In the genomic region with DNA sequence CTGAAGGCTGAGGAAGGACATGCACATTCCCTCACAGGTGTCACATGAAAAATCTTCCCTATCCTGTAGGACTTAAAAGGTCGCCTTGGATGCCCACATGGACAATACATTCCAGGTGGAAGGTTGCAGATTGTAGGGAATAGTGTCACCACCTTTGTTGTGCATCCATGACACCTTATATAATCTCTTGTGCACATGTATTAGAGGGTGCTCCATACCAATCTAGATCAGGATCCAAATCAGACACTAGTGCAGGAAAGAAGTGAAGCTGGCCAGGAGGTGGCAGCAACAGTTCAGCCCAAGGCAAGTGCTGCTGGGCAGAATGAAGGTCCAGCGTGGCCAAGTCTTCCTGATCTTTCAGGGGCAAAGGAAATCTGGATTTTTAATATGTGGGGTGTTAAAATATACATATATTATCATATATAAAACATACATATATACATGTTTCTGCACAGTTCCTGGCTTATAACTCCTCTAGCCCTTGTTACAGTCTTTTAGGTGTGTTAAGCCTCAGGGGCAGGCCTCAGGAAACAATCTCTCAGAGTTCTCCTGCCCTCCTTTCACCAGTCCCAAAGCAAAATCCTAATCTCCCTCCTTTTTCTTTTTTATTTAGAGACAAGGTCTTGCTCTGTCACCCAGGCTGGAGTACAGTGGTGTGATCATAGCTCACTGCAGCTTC, we compare ENCODE assay signal across 8 cellular contexts. TPM values are rescaled to one million over a fixed set of nuclear protein-coding genes. Genes with fewer than 3 reads are reported as not detected.
DNase-seq lines count a peak whose midpoint lies in the region; ATAC-seq and TF ChIP-seq lines count a peak whose summit lies in the region.

No MANE protein-coding gene starts in this region.

- H3K9me3 ChIP-seq in SJCRH30 (replicated peaks) (no peaks in the 10 kb centered on the region), adrenal gland (replicated peaks in 1 of 3) (no peaks in the 10 kb centered on the region), right atrium auricular region (no peaks in the 10 kb centered on the region)

- H4K20me1 ChIP-seq in KMS-11 (ENCODE audit: insufficient read depth): no peaks in the 10 kb centered on the region

- ATAC-seq in GM18517 (IDR thresholded peaks at IDR 0.05; ENCODE audit: unreplicated experiment): no peak

- peaks cover 5% of the 10 kb centered on the region for H3K4me1 ChIP-seq in KMS-11 (ENCODE audit: low read depth, poor library complexity, severe bottlenecking)
- H3K4me1 ChIP-seq in SJCRH30: no peaks in the 10 kb centered on the region
- H3K4me1 ChIP-seq in adrenal gland (replicated peaks in 1 of 2): peaks cover 0 to 5% of the 10 kb centered on the region in 2 donors
- H3K4me1 ChIP-seq in right atrium auricular region: peaks cover 0 to 5% of the 10 kb centered on the region in 2 donors

- no peaks in the 10 kb centered on the region; the same call in 1 of the 2 replicates for H3K79me2 ChIP-seq in KMS-11 (ENCODE audit: insufficient read depth, low read depth)

- TF ChIP-seq CTCF in KMS-11 (conservative IDR thresholded peaks at IDR 0.05; ENCODE audit: low read depth, low read length) (peak; percentile 74), adrenal gland (IDR thresholded peaks at IDR 0.05) (peak; percentile 66 to 78 (median 72)), right atrium auricular region (IDR thresholded peaks at IDR 0.05) (peak; percentile 46 to 76)

- no peak overlapping the region for H3K4me2 ChIP-seq in KMS-11

- no peak overlapping the region for H3K9ac ChIP-seq in KMS-11

- no peaks in the 10 kb centered on the region for H3K36me3 ChIP-seq in KMS-11 (ENCODE audit: insufficient read depth)
- peaks cover 46% of the 10 kb centered on the region for H3K36me3 ChIP-seq in SJCRH30
- H3K36me3 ChIP-seq in adrenal gland (replicated peaks in 1 of 2): peaks cover 0 to 24% of the 10 kb centered on the region in 2 donors
- H3K36me3 ChIP-seq in right atrium auricular region: peaks cover 5% of the 10 kb centered on the region

- intact Hi-C loops in adrenal gland (cut with DNase I): loop anchor here (5.0 kb wide), 1 partner anchor 272 kb away; no protein-coding TSS in a partner anchor

- DNase-seq in activated gamma-delta T cell treated with Interleukin-2 at 50 U/mL for 16 hours (peak; percentile 33), activated gamma-delta T cell (lab: John Stamatoyannopoulos, UW) (no peak), SJCRH30 (peak; percentile 61 to 69), adrenal gland (peak; percentile 72 to 90 (median 86)), right atrium auricular region (ENCODE audit: low spot score) (peak; percentile 68), putamen (ENCODE audit: low spot score) (peak; percentile 66)

- H2AFZ ChIP-seq in KMS-11 (ENCODE audit: low read depth): no peak overlapping the region

- H3K27me3 ChIP-seq in KMS-11 (ENCODE audit: insufficient read depth, low read depth): no peaks in the 10 kb centered on the region
- no peaks in the 10 kb centered on the region for H3K27me3 ChIP-seq in SJCRH30
- H3K27me3 ChIP-seq in adrenal gland: no peaks in the 10 kb centered on the region
- no peaks in the 10 kb centered on the region for H3K27me3 ChIP-seq in right atrium auricular region

- TF ChIP-seq POLR2A in adrenal gland (IDR thresholded peaks at IDR 0.05): no peak

- 31 to 47% (median 46%) methylated on average over 2 of the region's 2 CpGs for WGBS in adrenal gland, 4 donors

- no peak overlapping the region for H3K27ac ChIP-seq in KMS-11
- H3K27ac ChIP-seq in SJCRH30: no peak overlapping the region
- H3K27ac ChIP-seq in adrenal gland: peak overlapping the region in 1 of 5 donors; percentile 57
- H3K27ac ChIP-seq in right atrium auricular region: peak overlapping the region in 1 of 2 donors; percentile 28

- H3K4me3 ChIP-seq in KMS-11 (IDR thresholded peaks at IDR 0.05; ENCODE audit: insufficient read depth, low read depth, low read length): no peak overlapping the region
- no peak overlapping the region for H3K4me3 ChIP-seq in SJCRH30
- H3K4me3 ChIP-seq in adrenal gland: no peak overlapping the region
- H3K4me3 ChIP-seq in right atrium auricular region: no peak overlapping the region

RNA-seq across cellular contexts. Expression of a gene that starts 16.6 kb away (rescaled TPM):
- total RNA-seq in SJCRH30 (2014; rRNA removed; shearing (Covaris generic)): 50.1 and 55.3 TPM in 2 replicates
- total RNA-seq in adrenal gland (10 to 100 TPM; 10.1 to 35.5 (median 24.7) TPM), right atrium auricular region (10 to 100 TPM; 16.1 to 16.6 TPM)
- polyA plus RNA-seq in adrenal gland: 10 to 100 TPM; 15.8 to 60.1 (median 17.0) TPM

RNA-seq across cellular contexts. Expression of a gene that starts 16.9 kb away (rescaled TPM):
- 36.7 and 39.1 TPM in 2 replicates for total RNA-seq in SJCRH30 (2014; rRNA removed; shearing (Covaris generic))
- total RNA-seq in adrenal gland (100 to 1,000 TPM in 1 of 8 donors, 10 to 100 TPM in 7; 13.2 to 186 (median 28.5) TPM), right atrium auricular region (10 to 100 TPM in 1 of 2 donors, 1 to 10 TPM in 1; 6.1 to 22.9 TPM)
- polyA plus RNA-seq in adrenal gland: 10 to 100 TPM; 32.3 to 53.3 (median 34.0) TPM

RNA-seq across cellular contexts. Expression of a gene that starts 41.3 kb away (rescaled TPM):
- total RNA-seq in SJCRH30 (2014; rRNA removed; shearing (Covaris generic)): 75.6 and 86.3 TPM in 2 replicates
- total RNA-seq in adrenal gland (100 to 1,000 TPM in 2 of 8 donors, 10 to 100 TPM in 6; 34.4 to 151 (median 77.2) TPM), right atrium auricular region (10 to 100 TPM; 41.7 to 62.5 TPM)
- polyA plus RNA-seq in adrenal gland: 1,000 to 10,000 TPM in 1 of 3 donors, 100 to 1,000 TPM in 1, 10 to 100 TPM in 1; 77.2 to 2,325 (median 626) TPM

RNA-seq across cellular contexts. Expression of a gene that starts 57.7 kb away (rescaled TPM):
- total RNA-seq in SJCRH30 (2014; rRNA removed; shearing (Covaris generic)): 23.5 and 27.5 TPM in 2 replicates
- 10 to 100 TPM in 7 of 8 donors, 1 to 10 TPM in 1; 5.0 to 30.7 (median 21.5) TPM for total RNA-seq in adrenal gland
- polyA plus RNA-seq in adrenal gland: 10 to 100 TPM in 2 of 3 donors, 1 to 10 TPM in 1; 9.1 to 19.5 (median 12.5) TPM
- 10 to 100 TPM in 1 of 2 donors, 1 to 10 TPM in 1; 8.5 to 14.7 TPM for total RNA-seq in right atrium auricular region
